In the genomic region with DNA sequence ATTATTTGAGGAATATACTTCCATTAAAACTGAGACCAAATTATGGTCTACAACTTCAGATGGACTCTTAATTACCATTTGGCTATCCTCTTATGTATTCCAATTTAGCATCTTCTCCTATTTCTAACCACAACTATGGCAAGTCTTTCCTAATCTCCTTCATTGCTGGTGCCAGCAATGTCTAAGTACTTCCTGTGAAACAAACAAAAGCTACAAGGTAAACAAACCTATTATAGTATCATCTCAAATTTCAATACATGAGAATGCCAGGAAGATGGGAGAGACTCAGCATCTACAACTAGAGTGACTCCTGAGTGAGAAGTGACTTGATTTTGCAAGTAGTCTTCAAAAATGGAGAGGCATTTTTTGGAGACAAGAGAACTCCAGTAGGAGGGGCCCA, we compare ENCODE assay signal across 22 cellular contexts.
DNase-seq lines count a peak whose midpoint lies in the region; ATAC-seq, FAIRE-seq and TF ChIP-seq lines count a peak whose summit lies in the region.
"Had no signal": no experiment of that assay in that cellular context is flagged by ENCODE, and none has a peak within 500 bp of the region (broad histone marks: within the 10 kb centered on the region; RNA-seq: fewer than 3 reads in every experiment).

No MANE protein-coding gene starts in this region.

- H2BK15ac ChIP-seq in mesenchymal stem cell (ENCODE audit: low read depth, poor library complexity, severe bottlenecking): no peak overlapping the region

- intact Hi-C loops in kidney (cut with DNase I): no loop called here

- H3K4me3 ChIP-seq in bronchial epithelial cell (ENCODE audit: low read depth, low read length) (no peak overlapping the region), mesenchymal stem cell (ENCODE audit: insufficient read depth in 1 of 2, low read depth in 1 of 2, low read length in 2 of 2) (no peak overlapping the region), kidney (ENCODE audit: low read length in 2 of 2) (no peak overlapping the region)
- H3K4me3 ChIP-seq: lower lobe of right lung, MG63 had no signal

- H4K91ac ChIP-seq in mesenchymal stem cell (ENCODE audit: low read length): no peak overlapping the region

- no peak overlapping the region for H3K9ac ChIP-seq in mesenchymal stem cell (ENCODE audit: low read length)
- H3K9ac ChIP-seq in kidney (ENCODE audit: low read length in 2 of 2): no peak overlapping the region

- H2BK5ac ChIP-seq in mesenchymal stem cell (ENCODE audit: low read depth, low read length, poor library complexity, severe bottlenecking): no peak overlapping the region

- H3K27me3 ChIP-seq in bronchial epithelial cell (ENCODE audit: control insufficient read depth, insufficient read depth, low read length): no peaks in the 10 kb centered on the region
- no peaks in the 10 kb centered on the region for H3K27me3 ChIP-seq in mesenchymal stem cell (ENCODE audit: control insufficient read depth in 1 of 2, insufficient read depth in 1 of 2, low read length in 2 of 2)
- H3K27me3 ChIP-seq: MG63 had no signal

- H3K79me1 ChIP-seq in mesenchymal stem cell (replicated peaks; ENCODE audit: low read length, poor library complexity, severe bottlenecking): no peaks in the 10 kb centered on the region

- H3K9me3 ChIP-seq in mesenchymal stem cell (ENCODE audit: control insufficient read depth, low read length) (no peaks in the 10 kb centered on the region), kidney (ENCODE audit: control insufficient read depth in 1 of 2, low read length in 2 of 2) (no peaks in the 10 kb centered on the region)
- H3K9me3 ChIP-seq: lower lobe of right lung, MG63 had no signal

- H3K4me1 ChIP-seq in mesenchymal stem cell (ENCODE audit: control insufficient read depth, insufficient read depth, low read depth, low read length) (no peaks in the 10 kb centered on the region), kidney (ENCODE audit: control insufficient read depth in 1 of 2, insufficient read depth in 1 of 2, low read depth in 1 of 2, low read length in 2 of 2) (no peaks in the 10 kb centered on the region)
- H3K4me1 ChIP-seq: lower lobe of right lung had no signal

- H3K23ac ChIP-seq in mesenchymal stem cell (ENCODE audit: low read length in 2 of 2): no peak overlapping the region

- H3K4ac ChIP-seq in mesenchymal stem cell (ENCODE audit: low read depth in 1 of 2, low read length in 2 of 2): no peak overlapping the region

- H3K27ac ChIP-seq in mesenchymal stem cell (ENCODE audit: low read length, poor library complexity, severe bottlenecking) (no peak overlapping the region), kidney (ENCODE audit: low read depth in 2 of 2, low read length in 2 of 2) (no peak overlapping the region)
- H3K27ac ChIP-seq: lower lobe of right lung had no signal

- no peak overlapping the region for H3K14ac ChIP-seq in mesenchymal stem cell (ENCODE audit: low read length in 2 of 2)

- TF ChIP-seq CTCF in bronchial epithelial cell (IDR thresholded peaks at IDR 0.05; ENCODE audit: insufficient read depth, low read length, severe bottlenecking) (no peak), kidney (IDR thresholded peaks at IDR 0.05; ENCODE audit: borderline replicate concordance, extremely low read depth, insufficient read depth) (no peak)

- no peak overlapping the region for H2BK12ac ChIP-seq in mesenchymal stem cell (ENCODE audit: low read length in 2 of 2)

- no peak overlapping the region for H2BK120ac ChIP-seq in mesenchymal stem cell (ENCODE audit: low read depth, low read length)

- peak; percentile 13 for DNase-seq in GM04503 (ENCODE audit: low read depth)
- DNase-seq in NCI-H2029 (lab: John Stamatoyannopoulos, UW): peak; percentile 12
- DNase-seq in bronchial epithelial cell (ENCODE audit: low read depth): peak; percentile 67
- DNase-seq in mesenchymal stem cell: peak; percentile 37
- no peak for DNase-seq in kidney
- DNase-seq in NCI-H2196 (lab: John Stamatoyannopoulos, UW; ENCODE audit: unreplicated experiment): no peak
- DNase-seq in activated CD4-positive, alpha-beta T cell treated with anti-CD3 and anti-CD28 coated beads for 48 hours: no peak
- DNase-seq: activated naive CD4-positive, alpha-beta T cell treated with anti-CD3 and anti-CD28 coated beads for 36 hours; activated T-cell treated with anti-CD3 and anti-CD28 coated beads, Interleukin-2, amount 50 U/mL, for 48 hours; anterior cingulate cortex; cerebellar nuclear complex; effector CD8-positive, alpha-beta T cell; islet precursor cell; lower lobe of right lung; MG63; NCI-H446 treated with DMSO at 0.1 percent for 48 hours; nucleus accumbens; retina; RPMI8226; stimulated activated CD4-positive, alpha-beta T cell treated with anti-CD3 and anti-CD28 coated beads, Interleukin-12 subunit alpha, Interleukin-12 subunit beta, amount 100 ng/mL, for 4 hours; trophoblast cell had no signal

- ATAC-seq in HG02970 (IDR thresholded peaks at IDR 0.05; ENCODE audit: low FRiP score, unreplicated experiment): no peak
- ATAC-seq: lower lobe of right lung had no signal

- H3K36me3 ChIP-seq in bronchial epithelial cell (ENCODE audit: control insufficient read depth, insufficient read depth, low read length): no peaks in the 10 kb centered on the region
- H3K36me3 ChIP-seq in mesenchymal stem cell (ENCODE audit: control insufficient read depth in 1 of 2, insufficient read depth in 2 of 2, low read depth in 1 of 2, low read length in 2 of 2): no peaks in the 10 kb centered on the region
- H3K36me3 ChIP-seq in kidney (ENCODE audit: control insufficient read depth in 1 of 2, insufficient read depth in 2 of 2, low read length in 2 of 2): no peaks in the 10 kb centered on the region
- H3K36me3 ChIP-seq: lower lobe of right lung, MG63 had no signal

- FAIRE-seq in bronchial epithelial cell (lab: Jason Lieb, UNC) (no peak), kidney (lab: Jason Lieb, UNC) (no peak)

- H4K8ac ChIP-seq in mesenchymal stem cell (ENCODE audit: low read length): no peak overlapping the region

- H3K18ac ChIP-seq in mesenchymal stem cell (ENCODE audit: low read depth in 1 of 2, low read length in 2 of 2): no peak overlapping the region

- H3K4me2 ChIP-seq in mesenchymal stem cell (ENCODE audit: low read length, poor library complexity, severe bottlenecking): no peak overlapping the region

- H2AK5ac ChIP-seq in mesenchymal stem cell (ENCODE audit: low read length, severe bottlenecking): no peak overlapping the region

- no peak overlapping the region for H2AFZ ChIP-seq in mesenchymal stem cell (ENCODE audit: low read depth, low read length)

Comparison
In these comparisons a context has a peak if more than half of its experiments do, and no peak if none do; other contexts are left out.
1. DNase-seq: peak in GM04503 (single experiment), NCI-H2029 (single experiment), bronchial epithelial cell (single experiment) and mesenchymal stem cell (single experiment); none in kidney (single experiment), NCI-H2196 (single experiment) and activated CD4-positive, alpha-beta T cell treated with anti-CD3 and anti-CD28 coated beads for 48 hours (single experiment).